38 cellular contexts compared by ENCODE assay signal in the genomic region with DNA sequence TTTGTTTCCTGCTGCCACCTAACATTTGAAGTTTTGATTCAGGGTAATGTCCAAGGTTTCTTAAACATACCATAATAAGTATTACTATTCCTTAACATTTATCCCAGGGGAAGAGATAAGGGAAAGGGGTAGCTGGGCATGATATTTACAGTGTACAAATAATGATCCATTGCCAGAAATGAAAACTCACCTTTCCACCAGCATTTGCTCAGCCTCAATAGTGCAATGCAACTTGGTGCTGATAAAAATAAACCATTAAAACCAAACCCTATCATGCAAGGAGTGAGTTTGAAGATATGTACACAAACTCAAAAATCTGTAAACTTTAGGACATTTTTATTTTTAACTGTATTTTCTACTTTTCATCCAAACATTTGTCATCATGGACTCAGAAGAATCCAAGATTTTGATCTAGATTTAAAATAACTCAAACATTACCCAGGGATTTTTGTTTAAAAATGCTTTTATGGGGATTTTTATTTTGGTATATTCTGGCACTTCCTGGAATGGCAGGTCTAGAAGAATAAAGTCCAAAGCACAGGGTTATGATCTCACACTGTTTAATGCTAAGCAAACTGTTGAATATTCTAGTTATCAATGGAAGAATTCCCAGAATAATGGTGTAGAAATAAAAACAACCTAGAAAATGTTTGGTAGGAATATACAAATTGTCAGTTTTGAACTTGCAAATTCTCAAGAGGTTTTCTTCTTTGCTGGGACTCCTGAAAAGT. TPM values are rescaled to one million over a fixed set of nuclear protein-coding genes. Genes with fewer than 3 reads are reported as not detected.
"Had no signal": no experiment of that assay in that cellular context is flagged by ENCODE, and none has a peak within 500 bp of the region (broad histone marks: within the 10 kb centered on the region; RNA-seq: fewer than 3 reads in every experiment).

No MANE protein-coding gene starts in this region.

- H3K36me3 ChIP-seq: adrenal gland, esophagus squamous epithelium had no signal

- ATAC-seq: activated CD4-positive, alpha-beta T cell treated with anti-CD3 and anti-CD28 coated beads for 36 hours; activated CD8-positive, alpha-beta memory T cell treated with anti-CD3 and anti-CD28 coated beads, Interleukin-2, amount 10 ng/mL, durations not matched to agents 7 days and 5 days; activated CD8-positive, alpha-beta T cell treated with anti-CD3 and anti-CD28 coated beads, Interleukin-2, amount 10 ng/mL, durations not matched to agents 7 days and 5 days; activated naive CD8-positive, alpha-beta T cell treated with anti-CD3 and anti-CD28 coated beads, Interleukin-2, amount 50 U/mL, for 24 hours; body of pancreas; gastroesophageal sphincter had no signal

- H3K9me3 ChIP-seq: adrenal gland, body of pancreas, esophagus squamous epithelium, gastroesophageal sphincter had no signal

- H3K4me3 ChIP-seq: adrenal gland, body of pancreas, esophagus squamous epithelium, gastroesophageal sphincter had no signal

- DNase-seq: activated CD4-positive, alpha-beta memory T cell treated with anti-CD3 and anti-CD28 coated beads for 36 hours; activated CD4-positive, alpha-beta T cell treated with anti-CD3 and anti-CD28 coated beads for 36 hours; activated CD4-positive, alpha-beta T cell treated with anti-CD3 and anti-CD28 coated beads, Interleukin-2, amount 10 ng/mL, durations not matched to agents 24 days and 14 days; activated CD4-positive, CD25-positive, alpha-beta regulatory T cell; activated CD4-positive, CD25-positive, alpha-beta regulatory T cell treated with anti-CD3 and anti-CD28 coated beads, Interleukin-2, amount 50 U/mL, for 72 hours; activated CD8-positive, alpha-beta memory T cell treated with anti-CD3 and anti-CD28 coated beads, Interleukin-2, amount 10 ng/mL, durations not matched to agents 7 days and 5 days; activated CD8-positive, alpha-beta memory T cell treated with anti-CD3 and anti-CD28 coated beads, Interleukin-2, amount 50 U/mL, for 4 hours; activated CD8-positive, alpha-beta T cell treated with anti-CD3 and anti-CD28 coated beads, Interleukin-2, amount 10 ng/mL, durations not matched to agents 7 days and 5 days; activated effector memory CD4-positive, alpha-beta T cell treated with anti-CD3 and anti-CD28 coated beads, Interleukin-2, amount 50 U/mL, for 16 hours; activated naive CD4-positive, alpha-beta T cell treated with anti-CD3 and anti-CD28 coated beads for 36 hours; activated naive CD8-positive, alpha-beta T cell treated with anti-CD3 and anti-CD28 coated beads for 36 hours; activated naive CD8-positive, alpha-beta T cell treated with anti-CD3 and anti-CD28 coated beads, Interleukin-2, amount 50 U/mL, for 24 hours; activated T-cell treated with anti-CD3 and anti-CD28 coated beads, Interleukin-2, amount 50 U/mL, for 1 hour; activated T-cell treated with anti-CD3 and anti-CD28 coated beads, Interleukin-2, amount 50 U/mL, for 48 hours; adrenal gland; amygdala; aorta; body of pancreas; caudate nucleus; cortex of kidney; dermis blood vessel endothelial cell; effector CD8-positive, alpha-beta T cell; esophagus squamous epithelium; foreskin melanocyte; head of caudate nucleus; T-helper 2 cell had no signal

- H3K4me1 ChIP-seq: esophagus squamous epithelium, gastroesophageal sphincter had no signal

- H3K27ac ChIP-seq: adrenal gland, body of pancreas, epithelial cell of prostate, esophagus squamous epithelium, gastroesophageal sphincter had no signal

- H3K27me3 ChIP-seq: adrenal gland, body of pancreas, esophagus squamous epithelium, gastroesophageal sphincter had no signal

- FAIRE-seq: colon, endometrium, endothelial cell of umbilical vein had no signal

RNA-seq across cellular contexts. Expression of gene SLC2A2, which starts 32.5 kb away (rescaled TPM):
- total RNA-seq: activated CD4-positive, alpha-beta memory T cell treated with anti-CD3 and anti-CD28 coated beads for 36 hours; activated CD4-positive, alpha-beta T cell treated with anti-CD3 and anti-CD28 coated beads for 36 hours; activated CD4-positive, alpha-beta T cell treated with anti-CD3 and anti-CD28 coated beads, Interleukin-2, amount 10 ng/mL, durations not matched to agents 24 days and 14 days; activated CD8-positive, alpha-beta memory T cell treated with anti-CD3 and anti-CD28 coated beads for 36 hours; activated CD8-positive, alpha-beta memory T cell treated with anti-CD3 and anti-CD28 coated beads, Interleukin-2, amount 10 ng/mL, durations not matched to agents 7 days and 5 days; activated CD8-positive, alpha-beta T cell treated with anti-CD3 and anti-CD28 coated beads, Interleukin-2, amount 10 ng/mL, durations not matched to agents 7 days and 5 days; activated naive CD4-positive, alpha-beta T cell treated with anti-CD3 and anti-CD28 coated beads for 36 hours; activated naive CD8-positive, alpha-beta T cell treated with anti-CD3 and anti-CD28 coated beads for 36 hours; activated T-helper 1 cell treated with anti-CD3 and anti-CD28 coated beads, Interleukin-12 subunit alpha, Interleukin-12 subunit beta, Interleukin-2, Interleukin-4 antibody, amounts not matched to agents 30 ng/mL and 10 ng/mL and 1 ng/mL, durations not matched to agents 14 hours and 24 hours and 36 hours; activated T-helper 2 cell treated with anti-CD3 and anti-CD28 coated beads, Interferon-gamma antibody, Interleukin-2, Interleukin-4, amounts not matched to agents 10 μg/mL and 5 μg/mL and 100 μg/mL, durations not matched to agents 14 hours and 24 hours and 36 hours; aorta; chondrocyte; dermis blood vessel endothelial cell; endothelial cell of umbilical vein; esophagus squamous epithelium; fibroblast of lung; gastroesophageal sphincter; T-helper 1 cell treated with Interleukin-12 subunit alpha and Interleukin-12 subunit beta and Interleukin-4 antibody, amounts not matched to agents 30 ng/mL and 1 ng/mL, for 36 hours had no signal
- polyA plus RNA-seq: adrenal gland, endothelial cell of umbilical vein, esophagus, fibroblast of lung had no signal
